Comparison of ENCODE assay signal across 1 cellular context in the genomic region with DNA sequence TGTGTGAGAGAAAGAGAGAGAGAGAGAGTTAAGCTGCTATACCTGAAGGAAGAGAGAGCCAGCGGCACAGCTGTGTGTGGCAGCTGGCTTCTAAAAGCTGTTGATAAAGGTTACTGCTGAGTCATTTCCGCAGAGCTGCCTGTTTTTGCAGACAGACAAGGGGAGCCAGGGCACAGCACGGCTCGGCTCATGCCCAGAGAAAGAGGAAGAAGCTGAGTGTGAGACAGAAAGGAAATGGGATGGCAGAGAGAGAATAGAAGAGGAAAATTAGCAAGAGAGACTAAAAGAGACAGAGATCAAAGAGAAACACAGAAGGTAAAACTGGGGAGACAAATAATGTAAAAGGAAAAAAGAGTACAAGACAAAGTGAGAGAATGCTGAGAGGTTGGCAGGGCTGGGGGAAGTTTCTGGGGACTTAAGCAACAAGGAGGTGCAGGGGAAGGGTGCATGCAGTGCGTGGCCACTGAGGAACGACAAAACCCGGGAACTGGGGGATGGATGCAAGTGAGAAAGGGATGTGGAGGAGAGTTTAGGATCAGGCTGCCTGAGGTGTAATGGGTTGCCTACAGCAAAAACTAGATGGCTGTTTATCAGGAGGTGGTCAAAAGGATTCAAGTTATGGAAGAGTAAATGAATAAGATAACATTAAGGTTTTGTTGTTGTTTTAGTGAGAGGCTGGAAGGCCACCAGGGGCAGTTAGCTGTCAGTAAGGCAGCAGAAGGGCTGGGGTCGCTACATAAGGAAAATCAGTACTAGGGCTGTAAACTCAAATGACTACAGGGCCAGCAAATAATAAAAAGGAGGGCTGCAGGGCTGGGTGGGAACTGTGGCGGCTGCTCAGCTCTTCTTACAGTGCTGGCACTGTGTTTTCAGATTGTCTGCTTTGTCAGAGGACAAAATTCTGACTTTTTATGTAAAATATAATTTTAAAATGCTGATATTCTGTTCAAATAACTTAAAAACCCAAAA.
TF ChIP-seq lines count a peak whose summit lies in the region.

No MANE protein-coding gene starts in this region.

TF ChIP-seq in K562, 482 proteins besides CTCF, POLR2A, EP300 and RAD21 (continued from another document and continues in another):
- TF ChIP-seq TRIM25 (IDR thresholded peaks at IDR 0.05; ENCODE audit: borderline replicate concordance) = peak; percentile 83; the same call in 1 of the 2 replicates
- TF ChIP-seq ZBTB34 (CRISPR knock-in tag; IDR thresholded peaks at IDR 0.05) = no peak
- TF ChIP-seq, protein P1, sequence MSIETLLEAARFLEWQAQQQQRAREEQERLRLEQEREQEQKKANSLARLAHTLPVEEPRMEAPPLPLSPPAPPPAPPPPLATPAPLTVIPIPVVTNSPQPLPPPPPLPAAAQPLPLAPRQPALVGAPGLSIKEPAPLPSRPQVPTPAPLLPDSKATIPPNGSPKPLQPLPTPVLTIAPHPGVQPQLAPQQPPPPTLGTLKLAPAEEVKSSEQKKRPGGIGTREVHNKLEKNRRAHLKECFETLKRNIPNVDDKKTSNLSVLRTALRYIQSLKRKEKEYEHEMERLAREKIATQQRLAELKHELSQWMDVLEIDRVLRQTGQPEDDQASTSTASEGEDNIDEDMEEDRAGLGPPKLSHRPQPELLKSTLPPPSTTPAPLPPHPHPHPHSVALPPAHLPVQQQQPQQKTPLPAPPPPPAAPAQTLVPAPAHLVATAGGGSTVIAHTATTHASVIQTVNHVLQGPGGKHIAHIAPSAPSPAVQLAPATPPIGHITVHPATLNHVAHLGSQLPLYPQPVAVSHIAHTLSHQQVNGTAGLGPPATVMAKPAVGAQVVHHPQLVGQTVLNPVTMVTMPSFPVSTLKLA (conservative IDR thresholded peaks at IDR 0.05) = peak; percentile 84 to 87
- TF ChIP-seq, protein P2, sequence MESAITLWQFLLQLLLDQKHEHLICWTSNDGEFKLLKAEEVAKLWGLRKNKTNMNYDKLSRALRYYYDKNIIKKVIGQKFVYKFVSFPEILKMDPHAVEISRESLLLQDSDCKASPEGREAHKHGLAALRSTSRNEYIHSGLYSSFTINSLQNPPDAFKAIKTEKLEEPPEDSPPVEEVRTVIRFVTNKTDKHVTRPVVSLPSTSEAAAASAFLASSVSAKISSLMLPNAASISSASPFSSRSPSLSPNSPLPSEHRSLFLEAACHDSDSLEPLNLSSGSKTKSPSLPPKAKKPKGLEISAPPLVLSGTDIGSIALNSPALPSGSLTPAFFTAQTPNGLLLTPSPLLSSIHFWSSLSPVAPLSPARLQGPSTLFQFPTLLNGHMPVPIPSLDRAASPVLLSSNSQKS (CRISPR knock-in tag; IDR thresholded peaks at IDR 0.05) = no peak
- TF ChIP-seq, protein P3, sequence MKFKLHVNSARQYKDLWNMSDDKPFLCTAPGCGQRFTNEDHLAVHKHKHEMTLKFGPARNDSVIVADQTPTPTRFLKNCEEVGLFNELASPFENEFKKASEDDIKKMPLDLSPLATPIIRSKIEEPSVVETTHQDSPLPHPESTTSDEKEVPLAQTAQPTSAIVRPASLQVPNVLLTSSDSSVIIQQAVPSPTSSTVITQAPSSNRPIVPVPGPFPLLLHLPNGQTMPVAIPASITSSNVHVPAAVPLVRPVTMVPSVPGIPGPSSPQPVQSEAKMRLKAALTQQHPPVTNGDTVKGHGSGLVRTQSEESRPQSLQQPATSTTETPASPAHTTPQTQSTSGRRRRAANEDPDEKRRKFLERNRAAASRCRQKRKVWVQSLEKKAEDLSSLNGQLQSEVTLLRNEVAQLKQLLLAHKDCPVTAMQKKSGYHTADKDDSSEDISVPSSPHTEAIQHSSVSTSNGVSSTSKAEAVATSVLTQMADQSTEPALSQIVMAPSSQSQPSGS (CRISPR knock-in tag; IDR thresholded peaks at IDR 0.05) = no peak
- TF ChIP-seq ZC3H11A (IDR thresholded peaks at IDR 0.05; ENCODE audit: low read depth, low read length) = 0 out of 2 replicates have a peak, but pooled peaks have one; percentile 32
- TF ChIP-seq, protein P4, sequence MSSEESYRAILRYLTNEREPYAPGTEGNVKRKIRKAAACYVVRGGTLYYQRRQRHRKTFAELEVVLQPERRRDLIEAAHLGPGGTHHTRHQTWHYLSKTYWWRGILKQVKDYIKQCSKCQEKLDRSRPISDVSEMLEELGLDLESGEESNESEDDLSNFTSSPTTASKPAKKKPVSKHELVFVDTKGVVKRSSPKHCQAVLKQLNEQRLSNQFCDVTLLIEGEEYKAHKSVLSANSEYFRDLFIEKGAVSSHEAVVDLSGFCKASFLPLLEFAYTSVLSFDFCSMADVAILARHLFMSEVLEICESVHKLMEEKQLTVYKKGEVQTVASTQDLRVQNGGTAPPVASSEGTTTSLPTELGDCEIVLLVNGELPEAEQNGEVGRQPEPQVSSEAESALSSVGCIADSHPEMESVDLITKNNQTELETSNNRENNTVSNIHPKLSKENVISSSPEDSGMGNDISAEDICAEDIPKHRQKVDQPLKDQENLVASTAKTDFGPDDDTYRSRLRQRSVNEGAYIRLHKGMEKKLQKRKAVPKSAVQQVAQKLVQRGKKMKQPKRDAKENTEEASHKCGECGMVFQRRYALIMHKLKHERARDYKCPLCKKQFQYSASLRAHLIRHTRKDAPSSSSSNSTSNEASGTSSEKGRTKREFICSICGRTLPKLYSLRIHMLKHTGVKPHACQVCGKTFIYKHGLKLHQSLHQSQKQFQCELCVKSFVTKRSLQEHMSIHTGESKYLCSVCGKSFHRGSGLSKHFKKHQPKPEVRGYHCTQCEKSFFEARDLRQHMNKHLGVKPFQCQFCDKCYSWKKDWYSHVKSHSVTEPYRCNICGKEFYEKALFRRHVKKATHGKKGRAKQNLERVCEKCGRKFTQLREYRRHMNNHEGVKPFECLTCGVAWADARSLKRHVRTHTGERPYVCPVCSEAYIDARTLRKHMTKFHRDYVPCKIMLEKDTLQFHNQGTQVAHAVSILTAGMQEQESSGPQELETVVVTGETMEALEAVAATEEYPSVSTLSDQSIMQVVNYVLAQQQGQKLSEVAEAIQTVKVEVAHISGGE (CRISPR knock-in tag; IDR thresholded peaks at IDR 0.05) = peak in 1 of 3 experiments; percentile 74; a peak in 2 of 6 replicates
- TF ChIP-seq NCOA1 (IDR thresholded peaks at IDR 0.05; ENCODE audit: low read depth) = peak; percentile 86
- TF ChIP-seq XRCC5 (IDR thresholded peaks at IDR 0.05; ENCODE audit: low read depth, low read length) = peak; percentile 25; the same call in 1 of the 2 replicates
- TF ChIP-seq, protein P5, sequence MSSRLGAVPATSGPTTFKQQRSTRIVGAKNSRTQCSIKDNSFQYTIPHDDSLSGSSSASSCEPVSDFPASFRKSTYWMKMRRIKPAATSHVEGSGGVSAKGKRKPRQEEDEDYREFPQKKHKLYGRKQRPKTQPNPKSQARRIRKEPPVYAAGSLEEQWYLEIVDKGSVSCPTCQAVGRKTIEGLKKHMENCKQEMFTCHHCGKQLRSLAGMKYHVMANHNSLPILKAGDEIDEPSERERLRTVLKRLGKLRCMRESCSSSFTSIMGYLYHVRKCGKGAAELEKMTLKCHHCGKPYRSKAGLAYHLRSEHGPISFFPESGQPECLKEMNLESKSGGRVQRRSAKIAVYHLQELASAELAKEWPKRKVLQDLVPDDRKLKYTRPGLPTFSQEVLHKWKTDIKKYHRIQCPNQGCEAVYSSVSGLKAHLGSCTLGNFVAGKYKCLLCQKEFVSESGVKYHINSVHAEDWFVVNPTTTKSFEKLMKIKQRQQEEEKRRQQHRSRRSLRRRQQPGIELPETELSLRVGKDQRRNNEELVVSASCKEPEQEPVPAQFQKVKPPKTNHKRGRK (tag; IDR thresholded peaks at IDR 0.05) = peak; percentile 89
- TF ChIP-seq MTA2 (IDR thresholded peaks at IDR 0.05; ENCODE audit: low read depth) = peak; percentile 89
- peak; percentile 87 for TF ChIP-seq TAL1 (IDR thresholded peaks at IDR 0.05)
- peak; percentile 98 for TF ChIP-seq MAFF (IDR thresholded peaks at IDR 0.05; ENCODE audit: low read length)
- TF ChIP-seq HCFC1 (IDR thresholded peaks at IDR 0.05; ENCODE audit: low read depth, low read length) = 0 out of 2 replicates have a peak, but pooled peaks have one; percentile 7
- TF ChIP-seq SMAD1 (IDR thresholded peaks at IDR 0.05; ENCODE audit: low read depth, low read length, partially characterized antibody) = peak; percentile 55
- peak; percentile 74 for TF ChIP-seq ESRRA (IDR thresholded peaks at IDR 0.05; ENCODE audit: borderline replicate concordance, low read depth)
- TF ChIP-seq, protein P6, sequence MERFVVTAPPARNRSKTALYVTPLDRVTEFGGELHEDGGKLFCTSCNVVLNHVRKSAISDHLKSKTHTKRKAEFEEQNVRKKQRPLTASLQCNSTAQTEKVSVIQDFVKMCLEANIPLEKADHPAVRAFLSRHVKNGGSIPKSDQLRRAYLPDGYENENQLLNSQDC (CRISPR knock-in tag; IDR thresholded peaks at IDR 0.05) = peak; percentile 31; the same call in 1 of the 2 replicates
- TF ChIP-seq PML (IDR thresholded peaks at IDR 0.05; ENCODE audit: low read length) = peak; percentile 91
- peak; percentile 96 for TF ChIP-seq KLF16 (IDR thresholded peaks at IDR 0.05)
- peak; percentile 96 to 98 for TF ChIP-seq HDAC1 (IDR thresholded peaks at IDR 0.05)
- TF ChIP-seq, protein P7, sequence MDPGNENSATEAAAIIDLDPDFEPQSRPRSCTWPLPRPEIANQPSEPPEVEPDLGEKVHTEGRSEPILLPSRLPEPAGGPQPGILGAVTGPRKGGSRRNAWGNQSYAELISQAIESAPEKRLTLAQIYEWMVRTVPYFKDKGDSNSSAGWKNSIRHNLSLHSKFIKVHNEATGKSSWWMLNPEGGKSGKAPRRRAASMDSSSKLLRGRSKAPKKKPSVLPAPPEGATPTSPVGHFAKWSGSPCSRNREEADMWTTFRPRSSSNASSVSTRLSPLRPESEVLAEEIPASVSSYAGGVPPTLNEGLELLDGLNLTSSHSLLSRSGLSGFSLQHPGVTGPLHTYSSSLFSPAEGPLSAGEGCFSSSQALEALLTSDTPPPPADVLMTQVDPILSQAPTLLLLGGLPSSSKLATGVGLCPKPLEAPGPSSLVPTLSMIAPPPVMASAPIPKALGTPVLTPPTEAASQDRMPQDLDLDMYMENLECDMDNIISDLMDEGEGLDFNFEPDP (CRISPR knock-in tag; IDR thresholded peaks at IDR 0.05) = no peak
- TF ChIP-seq HNRNPK (IDR thresholded peaks at IDR 0.05; ENCODE audit: low read depth, low read length, poor library complexity, severe bottlenecking) = no peak
- TF ChIP-seq MYC (IDR thresholded peaks at IDR 0.05; ENCODE audit: low read depth, low read length) = peak; percentile 77
- TF ChIP-seq MYC (CRISPR knock-in tag; IDR thresholded peaks at IDR 0.05; ENCODE audit: borderline replicate concordance, low read depth) = no peak
- no peak for TF ChIP-seq ZNF124 (CRISPR knock-in tag; IDR thresholded peaks at IDR 0.05)
- TF ChIP-seq BRF1 (IDR thresholded peaks at IDR 0.05; ENCODE audit: borderline replicate concordance, extremely low read depth, insufficient read length) = no peak
- TF ChIP-seq ZSCAN29 (IDR thresholded peaks at IDR 0.05) = 0 out of 2 replicates have a peak, but pooled peaks have one; percentile 45
- TF ChIP-seq MAFG (tag; conservative IDR thresholded peaks at IDR 0.05) = peak; percentile 100
- peak; percentile 74; the same call in 1 of the 2 replicates for TF ChIP-seq GTF2F1 (IDR thresholded peaks at IDR 0.05; ENCODE audit: low read depth, low read length)
- peak; percentile 54; the same call in 1 of the 2 replicates for TF ChIP-seq CEBPG (CRISPR knock-in tag; IDR thresholded peaks at IDR 0.05)
- no peak for TF ChIP-seq CEBPG (tag; conservative IDR thresholded peaks at IDR 0.05 in 1 of 2, IDR thresholded peaks at IDR 0.05 in 1 of 2)
- TF ChIP-seq, protein P8, sequence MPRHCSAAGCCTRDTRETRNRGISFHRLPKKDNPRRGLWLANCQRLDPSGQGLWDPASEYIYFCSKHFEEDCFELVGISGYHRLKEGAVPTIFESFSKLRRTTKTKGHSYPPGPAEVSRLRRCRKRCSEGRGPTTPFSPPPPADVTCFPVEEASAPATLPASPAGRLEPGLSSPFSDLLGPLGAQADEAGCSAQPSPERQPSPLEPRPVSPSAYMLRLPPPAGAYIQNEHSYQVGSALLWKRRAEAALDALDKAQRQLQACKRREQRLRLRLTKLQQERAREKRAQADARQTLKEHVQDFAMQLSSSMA (CRISPR knock-in tag; IDR thresholded peaks at IDR 0.05) = 0 out of 2 replicates have a peak, but pooled peaks have one; percentile 12
- TF ChIP-seq ARID1B (IDR thresholded peaks at IDR 0.05) = peak; percentile 98
- no peak for TF ChIP-seq DEAF1 (CRISPR knock-in tag; IDR thresholded peaks at IDR 0.05)
- TF ChIP-seq IFI16 (CRISPR knock-in tag; IDR thresholded peaks at IDR 0.05) = no peak
- TF ChIP-seq NFE2L1 (tag; IDR thresholded peaks at IDR 0.05; ENCODE audit: borderline replicate concordance, low read depth) = peak; percentile 98
